Comparison of ENCODE assay signal across 17 cellular contexts in the genomic region with DNA sequence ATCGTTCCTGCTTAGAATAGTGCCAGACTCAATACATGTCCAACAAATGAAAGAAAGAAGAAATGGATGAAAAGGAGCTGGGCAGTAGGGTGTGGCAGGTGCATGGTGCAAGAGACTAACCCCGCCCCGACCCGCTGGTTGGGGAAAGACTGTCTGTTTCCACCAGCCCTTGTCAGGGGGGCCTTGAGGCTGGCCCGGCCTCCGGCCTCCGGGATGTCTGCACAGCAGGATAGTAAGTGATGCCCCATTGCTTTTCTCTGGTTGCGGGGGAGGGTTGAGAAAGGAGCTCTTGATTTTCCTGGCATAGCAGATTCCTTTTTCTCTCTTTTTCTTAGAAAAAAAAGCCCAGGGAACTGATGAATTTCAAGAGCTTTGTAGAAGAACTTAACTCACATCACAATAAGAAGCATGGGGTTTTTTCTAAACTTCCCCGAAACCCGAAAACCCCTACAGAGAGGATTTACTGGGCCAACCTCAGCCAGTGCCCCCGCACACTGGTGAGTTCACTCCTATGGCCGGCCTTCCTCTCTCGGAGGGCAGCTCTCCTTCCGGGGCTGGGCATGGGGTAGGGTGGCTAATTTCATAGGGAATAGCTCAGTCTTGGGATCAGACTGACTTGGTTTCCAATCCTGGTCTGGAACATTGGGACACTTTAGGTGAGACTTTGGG. TPM values are rescaled to one million over a fixed set of nuclear protein-coding genes. Genes with fewer than 3 reads are reported as not detected.
A peak's percentile ranks its signal among the peaks of the same experiment; 100 is the strongest.
DNase-seq lines count a peak whose midpoint lies in the region; ATAC-seq and TF ChIP-seq lines count a peak whose summit lies in the region.
"Had no signal": no experiment of that assay in that cellular context is flagged by ENCODE, and none has a peak within 500 bp of the region (broad histone marks: within the 10 kb centered on the region; RNA-seq: fewer than 3 reads in every experiment).

No MANE protein-coding gene starts in this region.

- TF ChIP-seq EP300 in sigmoid colon (IDR thresholded peaks at IDR 0.05) = no peak

- ATAC-seq in left ventricle myocardium superior = no peak
- no peak for ATAC-seq in HG03135 (IDR thresholded peaks at IDR 0.05; ENCODE audit: unreplicated experiment)
- ATAC-seq: T-cell had no signal

- H3K4me3 ChIP-seq in sigmoid colon = no peak overlapping the region
- H3K4me3 ChIP-seq: cardiac muscle cell had no signal

- no peaks in the 10 kb centered on the region for H3K9me3 ChIP-seq in sigmoid colon
- H3K9me3 ChIP-seq: Caco-2 had no signal

- no peaks in the 10 kb centered on the region for H3K4me1 Mint-ChIP-seq in chondrocyte (ENCODE audit: low read depth)

- no peaks in the 10 kb centered on the region for H3K36me3 Mint-ChIP-seq in chondrocyte (ENCODE audit: low read depth)
- H3K36me3 Mint-ChIP-seq: T-cell had no signal

- peaks cover 0 to 5% (median 4%) of the 10 kb centered on the region in 4 donors for H3K4me1 ChIP-seq in sigmoid colon
- H3K4me1 ChIP-seq: Caco-2 had no signal

- H3K27me3 ChIP-seq in sigmoid colon = no peaks in the 10 kb centered on the region

- H3K27ac ChIP-seq in sigmoid colon = no peak overlapping the region
- H3K27ac ChIP-seq: cardiac muscle cell had no signal

- H3K4me3 Mint-ChIP-seq in chondrocyte (ENCODE audit: unreplicated experiment) = no peak overlapping the region
- H3K4me3 Mint-ChIP-seq: T-cell had no signal

- DNase-seq in cardiac septum (ENCODE audit: low spot score) (peak; percentile 35), left ventricle myocardium superior (no peak), chondrocyte (ENCODE audit: low spot score) (peak; percentile 48), mesenteric fat pad (ENCODE audit: low spot score) (peak; percentile 45), KG1 (lab: John Stamatoyannopoulos, UW) (no peak), sigmoid colon (no peak)
- no peak for DNase-seq in effector CD4-positive, alpha-beta T cell
- DNase-seq: activated T-cell treated with anti-CD3 and anti-CD28 coated beads for 4 hours; Caco-2; foreskin melanocyte; GDM1; RPMI8226; stimulated activated CD4-positive, alpha-beta T cell treated with anti-CD3 and anti-CD28 coated beads, Interleukin-15, amount 100 ng/mL, for 24 hours had no signal

- TF ChIP-seq CTCF in chondrocyte (IDR thresholded peaks at IDR 0.05) (no peak), sigmoid colon (IDR thresholded peaks at IDR 0.05) (no peak)

- WGBS in sigmoid colon, 2 donors = 69 to 79% methylated on average over 14 of the region's 14 CpGs

- intact Hi-C loops in cardiac septum (cut with DNase I) (loop anchor here (5.0 kb wide), 1 partner anchor 736 kb away; no protein-coding TSS in a partner anchor), left ventricle myocardium superior (cut with micrococcal nuclease) (no loop called here), sigmoid colon (cut with DNase I) (loop anchor here (5.0 kb wide), 1 partner anchor 141 kb away; no protein-coding TSS in a partner anchor)

- no peak overlapping the region for H3K27ac Mint-ChIP-seq in chondrocyte (ENCODE audit: unreplicated experiment)
- H3K27ac Mint-ChIP-seq: progenitor cell of endocrine pancreas, T-cell had no signal

- no peaks in the 10 kb centered on the region for H3K36me3 ChIP-seq in sigmoid colon
- H3K36me3 ChIP-seq: cardiac muscle cell had no signal

- peaks cover 4% of the 10 kb centered on the region for H3K27me3 Mint-ChIP-seq in chondrocyte (ENCODE audit: low read depth)
- H3K27me3 Mint-ChIP-seq: T-cell had no signal

- no peak for TF ChIP-seq POLR2A in sigmoid colon (IDR thresholded peaks at IDR 0.05)

- no peaks in the 10 kb centered on the region for H3K9me3 Mint-ChIP-seq in chondrocyte (ENCODE audit: low read depth)
- H3K9me3 Mint-ChIP-seq: T-cell had no signal

RNA-seq across cellular contexts. Expression of a gene that starts 12.5 kb away (rescaled TPM):
- total RNA-seq in cardiac septum (0.08 TPM), left ventricle myocardium superior (0.17 TPM), chondrocyte (not detected in 3 replicates), mesenteric fat pad (not detected), sigmoid colon (1 to 10 TPM in 2 of 4 donors, under 1 TPM in 2; 0.81 to 1.9 (median 0.95) TPM)
- 10 to 100 TPM; 30.4 to 39.1 (median 33.0) TPM for polyA plus RNA-seq in sigmoid colon
- total RNA-seq: cardiac muscle cell had no signal
- polyA plus RNA-seq: cardiac muscle cell had no signal

RNA-seq across cellular contexts. Expression of a gene that starts 49.3 kb away (rescaled TPM):
- total RNA-seq in cardiac septum (3.8 TPM), left ventricle myocardium superior (4.0 TPM), chondrocyte (3.2 to 4.2 TPM (median 4.0 TPM) in 3 replicates), mesenteric fat pad (1.9 TPM), sigmoid colon (1 to 10 TPM; 3.3 to 5.7 (median 4.9) TPM)
- 1 to 10 TPM; 4.9 to 6.0 (median 5.6) TPM for polyA plus RNA-seq in sigmoid colon

Comparison
In these comparisons a context has a peak if more than half of its experiments do, and no peak if none do; other contexts are left out.
1. DNase-seq: peak in cardiac septum (single experiment), chondrocyte (single experiment) and mesenteric fat pad (single experiment); none in left ventricle myocardium superior (single experiment), KG1 (single experiment), sigmoid colon (single experiment) and effector CD4-positive, alpha-beta T cell (single experiment).